In the genomic region with DNA sequence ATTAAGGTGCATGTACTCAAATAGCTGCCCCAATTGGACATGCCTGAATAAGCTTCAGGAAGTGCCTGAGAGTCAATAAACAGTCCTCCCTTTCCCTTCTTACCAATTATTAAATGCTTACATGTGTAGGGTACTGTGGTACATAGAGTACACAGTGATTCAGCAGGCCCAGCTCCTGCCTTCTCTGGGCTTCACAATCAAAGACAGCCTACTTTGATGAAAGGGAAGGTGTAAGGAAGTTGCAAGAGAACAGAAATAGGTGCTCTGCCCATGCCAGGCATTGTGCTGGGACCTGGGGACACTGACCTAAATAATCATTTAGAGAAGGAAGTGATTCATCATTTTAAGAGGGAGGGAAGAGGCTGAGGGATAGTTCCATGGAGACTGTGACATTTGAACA, we compare ENCODE assay signal across 1 cellular context.
TF ChIP-seq lines count a peak whose summit lies in the region.

No MANE protein-coding gene starts in this region.

TF ChIP-seq in IMR-90, 13 proteins besides CTCF, POLR2A, EP300 and RAD21 (continued from another document):
- TF ChIP-seq RCOR1 (IDR thresholded peaks at IDR 0.05; ENCODE audit: insufficient replicate concordance, low read length): no peak
- TF ChIP-seq MAFK (IDR thresholded peaks at IDR 0.05; ENCODE audit: low read depth, low read length): no peak
- TF ChIP-seq CHD1 (IDR thresholded peaks at IDR 0.05; ENCODE audit: low read depth, low read length): no peak
- TF ChIP-seq RFX5 (IDR thresholded peaks at IDR 0.05; ENCODE audit: low read depth, low read length): no peak
- no peak for TF ChIP-seq ELK1 (IDR thresholded peaks at IDR 0.05; ENCODE audit: borderline replicate concordance, low read depth, low read length)
- no peak for TF ChIP-seq NFE2L2 (IDR thresholded peaks at IDR 0.05; ENCODE audit: low read depth, low read length)
- no peak for TF ChIP-seq SMC3 (IDR thresholded peaks at IDR 0.05; ENCODE audit: low read depth, low read length)
- TF ChIP-seq USF2 (IDR thresholded peaks at IDR 0.05; ENCODE audit: low read depth, low read length): no peak
- TF ChIP-seq FOS (IDR thresholded peaks at IDR 0.05; ENCODE audit: low read depth, low read length): no peak
- TF ChIP-seq BHLHE40 (IDR thresholded peaks at IDR 0.05; ENCODE audit: low read depth, low read length): no peak
- TF ChIP-seq CEBPB (IDR thresholded peaks at IDR 0.05; ENCODE audit: low read depth, low read length): no peak
- no peak for TF ChIP-seq MAZ (IDR thresholded peaks at IDR 0.05; ENCODE audit: borderline replicate concordance, low read depth, low read length)
